12 cellular contexts compared by ENCODE assay signal in the genomic region with DNA sequence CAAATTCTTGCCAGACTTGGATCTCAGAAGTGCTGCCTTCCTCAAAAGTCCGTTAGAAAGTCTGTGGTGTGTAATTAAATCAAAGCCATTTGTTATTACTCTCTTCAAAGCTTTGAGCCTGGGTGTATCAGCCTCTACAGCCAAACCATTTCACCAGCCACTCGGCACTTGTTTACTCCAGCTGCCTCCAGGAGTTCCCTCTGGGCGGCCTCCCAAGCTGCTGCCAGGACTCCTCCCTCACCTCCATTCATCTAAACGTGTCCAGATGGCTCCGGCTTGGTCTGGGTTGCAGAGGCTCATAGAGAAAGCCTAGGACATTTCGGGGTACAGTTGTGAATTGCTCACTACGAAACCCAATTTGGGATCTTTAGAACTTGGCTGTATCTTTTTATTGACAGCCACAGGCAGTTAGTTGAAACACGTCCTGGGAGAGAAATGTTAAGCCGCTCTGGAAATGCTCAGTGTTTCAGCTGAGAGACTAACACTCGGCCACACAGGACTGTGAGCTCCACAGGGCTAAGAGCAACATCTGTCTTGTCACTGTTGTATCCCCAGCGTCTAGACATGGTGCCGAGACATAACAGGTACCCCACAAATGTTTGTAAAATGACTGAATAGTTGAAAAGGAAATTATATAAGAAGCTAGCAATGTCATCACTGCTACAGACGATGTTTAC.
A peak's percentile ranks its signal among the peaks of the same experiment; 100 is the strongest.
DNase-seq lines count a peak whose midpoint lies in the region; ATAC-seq lines count a peak whose summit lies in the region.
"Had no signal": no experiment of that assay in that cellular context is flagged by ENCODE, and none has a peak within 500 bp of the region (broad histone marks: within the 10 kb centered on the region; RNA-seq: fewer than 3 reads in every experiment).

No MANE protein-coding gene starts in this region.

- H3K27ac ChIP-seq in trophoblast cell (ENCODE audit: low read depth, low read length) = peak overlapping the region; percentile 59

- H3K79me2 ChIP-seq in trophoblast cell (ENCODE audit: control insufficient read depth, insufficient read depth, low read length, poor library complexity) = no peaks in the 10 kb centered on the region

- no peak for ATAC-seq in GM18502 (IDR thresholded peaks at IDR 0.05; ENCODE audit: poor library complexity, unreplicated experiment)

- H3K4ac ChIP-seq in trophoblast cell (ENCODE audit: low read depth, low read length) = no peak overlapping the region

- H2BK12ac ChIP-seq in trophoblast cell (ENCODE audit: low read length) = peak overlapping the region; percentile 60

- no peak overlapping the region for H4K12ac ChIP-seq in trophoblast cell (ENCODE audit: low read depth, low read length)

- H3K9me3 ChIP-seq in trophoblast cell (ENCODE audit: insufficient read depth, low read depth, low read length) = peaks cover 2% of the 10 kb centered on the region

- WGBS in trophoblast cell (ENCODE audit: extremely low coverage, insufficient coverage, insufficient read length) = no CpG with 5 or more reads among the region's 13 CpGs

- no peak overlapping the region for H2BK120ac ChIP-seq in trophoblast cell (ENCODE audit: insufficient read depth, low read length, poor library complexity)

- no peak overlapping the region for H3K9ac ChIP-seq in trophoblast cell (ENCODE audit: low read length)

- H3K23ac ChIP-seq in trophoblast cell (ENCODE audit: low read length) = no peak overlapping the region

- peaks cover 21% of the 10 kb centered on the region for H3K79me1 ChIP-seq in trophoblast cell (ENCODE audit: low read length)

- H2AFZ ChIP-seq in trophoblast cell (ENCODE audit: insufficient read depth, low read length, poor library complexity) = no peak overlapping the region

- no peak overlapping the region for H3K14ac ChIP-seq in trophoblast cell (ENCODE audit: low read length)

- H3K4me3 ChIP-seq in trophoblast cell (ENCODE audit: low read depth, low read length) = no peak overlapping the region

- no peaks in the 10 kb centered on the region for H3K27me3 ChIP-seq in trophoblast cell (ENCODE audit: insufficient read depth, low read length)

- DNase-seq in DMS79 treated with DMSO at 0.1 percent for 48 hours (lab: John Stamatoyannopoulos, UW) = peak; percentile 44
- DNase-seq in NCI-H146 (lab: John Stamatoyannopoulos, UW) = peak; percentile 43
- DNase-seq in fibroblast of peridontal ligament (ENCODE audit: extremely low read depth) = peak; percentile 38
- DNase-seq in trophoblast cell = no peak
- DNase-seq in activated CD4-positive, alpha-beta T cell treated with anti-CD3 and anti-CD28 coated beads for 4 hours = no peak
- no peak for DNase-seq in activated CD4-positive, alpha-beta T cell treated with anti-CD3 and anti-CD28 coated beads for 48 hours
- DNase-seq in amygdala (lab: John Stamatoyannopoulos, UW) = no peak
- DNase-seq: activated CD4-positive, alpha-beta T cell treated with anti-CD3 and anti-CD28 coated beads, Interleukin-2, amount 10 ng/mL, durations not matched to agents 7 days and 5 days; activated effector memory CD4-positive, alpha-beta T cell treated with Interleukin-2 at 50 U/mL for 16 hours; CD8-positive, alpha-beta memory T cell; T-helper 1 cell had no signal

- H4K91ac ChIP-seq in trophoblast cell (ENCODE audit: low read depth, low read length) = no peak overlapping the region

- no peaks in the 10 kb centered on the region for H3K36me3 ChIP-seq in trophoblast cell (ENCODE audit: control insufficient read depth in 1 of 2, insufficient read depth in 2 of 2, low read length in 2 of 2)

- H4K8ac ChIP-seq in trophoblast cell (ENCODE audit: low read depth, low read length) = no peak overlapping the region

- H3K4me1 ChIP-seq in trophoblast cell (ENCODE audit: control insufficient read depth in 1 of 2, insufficient read depth in 2 of 2, low read length in 2 of 2) = peaks cover 20 to 30% of the 10 kb centered on the region in 2 experiments

- no peak overlapping the region for H3K18ac ChIP-seq in trophoblast cell (ENCODE audit: low read length)

- H2AK5ac ChIP-seq in trophoblast cell (ENCODE audit: low read length) = no peak overlapping the region

- no peak overlapping the region for H2BK5ac ChIP-seq in trophoblast cell (ENCODE audit: low read depth, low read length, poor library complexity)

- no peak overlapping the region for H3K4me2 ChIP-seq in trophoblast cell (ENCODE audit: low read length)

Comparison
In these comparisons a context has a peak if more than half of its experiments do, and no peak if none do; other contexts are left out.
1. DNase-seq: peak in DMS79 treated with DMSO at 0.1 percent for 48 hours (single experiment), NCI-H146 (single experiment) and fibroblast of peridontal ligament (single experiment); none in trophoblast cell (0 of 2), activated CD4-positive, alpha-beta T cell treated with anti-CD3 and anti-CD28 coated beads for 4 hours (0 of 2), activated CD4-positive, alpha-beta T cell treated with anti-CD3 and anti-CD28 coated beads for 48 hours (single experiment) and amygdala (0 of 56).